13 cellular contexts compared by ENCODE assay signal in genomic region chr15:72770673-72771328, GRCh38. TPM values are rescaled to one million over a fixed set of nuclear protein-coding genes. Genes with fewer than 3 reads are reported as not detected.
DNase-seq lines count a peak whose midpoint lies in the region; ATAC-seq, FAIRE-seq and TF ChIP-seq lines count a peak whose summit lies in the region.
"Had no signal": no experiment of that assay in that cellular context is flagged by ENCODE, and none has a peak within 500 bp of the region (broad histone marks: within the 10 kb centered on the region; RNA-seq: fewer than 3 reads in every experiment).

No MANE protein-coding gene starts in this region.

- H3K27ac Mint-ChIP-seq in activated CD4-positive, alpha-beta T cell treated with anti-CD3 and anti-CD28 coated beads, Interleukin-2, amount 10 ng/mL, durations not matched to agents 24 days and 14 days = peak overlapping the region; percentile 69
- H3K27ac Mint-ChIP-seq in effector memory CD8-positive, alpha-beta T cell = peak overlapping the region in 1 of 2 donors; percentile 66
- H3K27ac Mint-ChIP-seq: nephron had no signal

- intact Hi-C loops in activated CD4-positive, alpha-beta T cell treated with anti-CD3 and anti-CD28 coated beads, Interleukin-2, amount 10 ng/mL, durations not matched to agents 24 days and 14 days (cut with micrococcal nuclease) = no loop called here
- intact Hi-C loops in pancreas (cut with DNase I) = no loop called here

- no peaks in the 10 kb centered on the region for H3K27me3 ChIP-seq in HUES48 (ENCODE audit: control insufficient read depth, insufficient read depth, low read length)
- no peaks in the 10 kb centered on the region for H3K27me3 ChIP-seq in pancreas
- H3K27me3 ChIP-seq: esophagus squamous epithelium had no signal

- H3K4me1 ChIP-seq in HUES48 (ENCODE audit: control insufficient read depth, insufficient read depth, low read length) (no peaks in the 10 kb centered on the region), pancreas (no peaks in the 10 kb centered on the region)
- H3K4me1 ChIP-seq: esophagus squamous epithelium had no signal

- H3K4me3 ChIP-seq in HUES48 (ENCODE audit: low read depth, low read length) (no peak overlapping the region), astrocyte of the cerebellum (ENCODE audit: low read depth, low read length) (no peak overlapping the region), pancreas (no peak overlapping the region)
- H3K4me3 ChIP-seq: esophagus squamous epithelium had no signal

- H3K27me3 Mint-ChIP-seq in activated CD4-positive, alpha-beta T cell treated with anti-CD3 and anti-CD28 coated beads, Interleukin-2, amount 10 ng/mL, durations not matched to agents 24 days and 14 days = no peaks in the 10 kb centered on the region
- H3K27me3 Mint-ChIP-seq in effector memory CD8-positive, alpha-beta T cell = no peaks in the 10 kb centered on the region

- ATAC-seq in pancreas = peak in 3 of 4 donors; percentile 39 to 44 (median 40)
- no peak for ATAC-seq in effector memory CD8-positive, alpha-beta T cell (replicated peaks)

- in situ Hi-C loops in astrocyte of the cerebellum (cut with HindIII; ENCODE audit: low sequenced_read_pairs) = no loop called here

- no peak for FAIRE-seq in pancreas (lab: Jason Lieb, UNC)
- FAIRE-seq: islet of Langerhans had no signal

- peaks cover 85% of the 10 kb centered on the region for H3K36me3 ChIP-seq in HUES48 (ENCODE audit: control insufficient read depth, insufficient read depth, low read length)
- peaks cover 0 to 28% (median 0%) of the 10 kb centered on the region in 3 donors for H3K36me3 ChIP-seq in pancreas

- H3K36me3 Mint-ChIP-seq in activated CD4-positive, alpha-beta T cell treated with anti-CD3 and anti-CD28 coated beads, Interleukin-2, amount 10 ng/mL, durations not matched to agents 24 days and 14 days (ENCODE audit: low read depth) = peaks cover 76% of the 10 kb centered on the region
- peaks cover 71% of the 10 kb centered on the region for H3K36me3 Mint-ChIP-seq in effector memory CD8-positive, alpha-beta T cell (ENCODE audit: insufficient read depth)

- no peak for DNase-seq in activated CD4-positive, alpha-beta T cell treated with anti-CD3 and anti-CD28 coated beads, Interleukin-2, amount 10 ng/mL, durations not matched to agents 24 days and 14 days
- no peak for DNase-seq in activated CD4-positive, alpha-beta T cell treated with anti-CD3 and anti-CD28 coated beads for 48 hours
- DNase-seq in astrocyte of the cerebellum (ENCODE audit: low read depth) (no peak), pancreas (no peak), NCI-H1694 (lab: John Stamatoyannopoulos, UW) (no peak), GDM1 (lab: John Stamatoyannopoulos, UW) (no peak)
- DNase-seq in effector memory CD8-positive, alpha-beta T cell = no peak
- DNase-seq: EL, esophagus squamous epithelium, SHP77 had no signal

- no peak overlapping the region for H3K4me3 Mint-ChIP-seq in activated CD4-positive, alpha-beta T cell treated with anti-CD3 and anti-CD28 coated beads, Interleukin-2, amount 10 ng/mL, durations not matched to agents 24 days and 14 days
- H3K4me3 Mint-ChIP-seq in effector memory CD8-positive, alpha-beta T cell = no peak overlapping the region
- H3K4me3 Mint-ChIP-seq: nephron had no signal

- H3K9me3 ChIP-seq in HUES48 (ENCODE audit: control insufficient read depth, insufficient read depth, low read length) (peaks cover 17% of the 10 kb centered on the region), pancreas (no peaks in the 10 kb centered on the region)

- peaks cover 7% of the 10 kb centered on the region for H3K9me3 Mint-ChIP-seq in activated CD4-positive, alpha-beta T cell treated with anti-CD3 and anti-CD28 coated beads, Interleukin-2, amount 10 ng/mL, durations not matched to agents 24 days and 14 days
- no peaks in the 10 kb centered on the region for H3K9me3 Mint-ChIP-seq in effector memory CD8-positive, alpha-beta T cell

- no peak overlapping the region for H3K9ac ChIP-seq in HUES48 (ENCODE audit: low read depth, low read length)

- TF ChIP-seq CTCF in astrocyte of the cerebellum (IDR thresholded peaks at IDR 0.05; ENCODE audit: low read depth, low read length, missing control alignments) (peak; percentile 39), pancreas (IDR thresholded peaks at IDR 0.05) (no peak)

- H3K4me1 Mint-ChIP-seq in activated CD4-positive, alpha-beta T cell treated with anti-CD3 and anti-CD28 coated beads, Interleukin-2, amount 10 ng/mL, durations not matched to agents 24 days and 14 days = peaks cover 22% of the 10 kb centered on the region
- H3K4me1 Mint-ChIP-seq in effector memory CD8-positive, alpha-beta T cell (ENCODE audit: low read depth in 2 of 2) = peaks cover 5 to 17% of the 10 kb centered on the region in 2 donors
- H3K4me1 Mint-ChIP-seq: nephron had no signal

- H3K27ac ChIP-seq in HUES48 (ENCODE audit: low read depth, low read length) = peak overlapping the region; percentile 42
- no peak overlapping the region for H3K27ac ChIP-seq in pancreas
- H3K27ac ChIP-seq: esophagus squamous epithelium had no signal

- 61 to 72% methylated on average over 6 of the region's 6 CpGs for WGBS in pancreas, 2 donors

RNA-seq across cellular contexts. Expression of gene ADPGK, which starts 12.8 kb away (rescaled TPM):
- 107 and 112 TPM in 2 replicates for total RNA-seq in activated CD4-positive, alpha-beta T cell treated with anti-CD3 and anti-CD28 coated beads, Interleukin-2, amount 10 ng/mL, durations not matched to agents 24 days and 14 days
- total RNA-seq in pancreas = 10 to 100 TPM; 22.9 to 32.9 (median 25.6) TPM
- 10 to 100 TPM; 32.6 to 43.3 TPM for polyA plus RNA-seq in pancreas
